26 cellular contexts compared by ENCODE assay signal in genomic region chr6:119323478-119323877, GRCh38. TPM values are rescaled to one million over a fixed set of nuclear protein-coding genes. Genes with fewer than 3 reads are reported as not detected.
DNase-seq lines count a peak whose midpoint lies in the region; ATAC-seq and TF ChIP-seq lines count a peak whose summit lies in the region.
"Had no signal": no experiment of that assay in that cellular context is flagged by ENCODE, and none has a peak within 500 bp of the region (broad histone marks: within the 10 kb centered on the region; RNA-seq: fewer than 3 reads in every experiment).

No MANE protein-coding gene starts in this region.

- no peak for ATAC-seq in T-helper 17 cell
- ATAC-seq in stimulated activated effector memory CD8-positive, alpha-beta T cell treated with anti-CD3 and anti-CD28 coated beads, Interleukin-12 subunit alpha, Interleukin-12 subunit beta, amount 100 ng/mL, for 72 hours: no peak
- no peak for ATAC-seq in GM18858 (IDR thresholded peaks at IDR 0.05; ENCODE audit: unreplicated experiment)
- ATAC-seq: body of pancreas, left colon, Right ventricle myocardium inferior, SK-N-SH treated with all-trans-retinoic acid at 6 μM for 48 hours had no signal

- no peak overlapping the region for H3K27ac ChIP-seq in mammary epithelial cell (ENCODE audit: insufficient read depth, low read depth, low read length)
- H3K27ac ChIP-seq: body of pancreas, heart left ventricle, neutrophil, thyroid gland had no signal

- H3K36me3 ChIP-seq in mammary epithelial cell (ENCODE audit: insufficient read depth, low read length): no peaks in the 10 kb centered on the region
- H3K36me3 ChIP-seq in Caco-2 (ENCODE audit: control insufficient read depth, insufficient read depth, low read length): no peaks in the 10 kb centered on the region; the same call in none of the 2 replicates
- H3K36me3 ChIP-seq: neutrophil had no signal

- H3K27me3 ChIP-seq in mammary epithelial cell (ENCODE audit: insufficient read depth, low read length) (peaks cover 10% of the 10 kb centered on the region), Caco-2 (replicated peaks; ENCODE audit: control insufficient read depth, insufficient read depth, low read length) (no peaks in the 10 kb centered on the region)
- H3K27me3 ChIP-seq: body of pancreas, heart left ventricle, neutrophil, thyroid gland had no signal

- H3K4me1 ChIP-seq in mammary epithelial cell (ENCODE audit: insufficient read depth, low read length): peaks cover 12% of the 10 kb centered on the region
- H3K4me1 ChIP-seq in Caco-2: 0 out of 2 replicates have a peak, but pooled peaks cover 2% of the 10 kb centered on the region
- H3K4me1 ChIP-seq: thyroid gland had no signal

- no peaks in the 10 kb centered on the region for H3K79me2 ChIP-seq in mammary epithelial cell (ENCODE audit: insufficient read depth, low read length)

- BruUV-seq in mammary epithelial cell (replicated peaks; lab: Mats Ljungman, UMichigan) (no TSS peak), MCF 10A (replicated peaks; lab: Mats Ljungman, UMichigan) (no TSS peak), Caco-2 (replicated peaks; lab: Mats Ljungman, UMichigan) (no TSS peak)

- no peaks in the 10 kb centered on the region for H3K9me3 ChIP-seq in mammary epithelial cell (replicated peaks; ENCODE audit: insufficient read depth, low read length)
- H3K9me3 ChIP-seq in T-helper 17 cell (ENCODE audit: control insufficient read depth, low read length, poor library complexity, severe bottlenecking): no peaks in the 10 kb centered on the region
- no peaks in the 10 kb centered on the region for H3K9me3 ChIP-seq in Caco-2
- H3K9me3 ChIP-seq: body of pancreas, heart left ventricle, neutrophil, thyroid gland had no signal

- in situ Hi-C loops in mammary epithelial cell (cut with MboI; ENCODE audit: low sequenced_read_pairs in 2 of 2): no loop called here

- H3K4me1 Mint-ChIP-seq in MCF 10A (ENCODE audit: insufficient read depth, unreplicated experiment) (peaks cover 10% of the 10 kb centered on the region), T-helper 17 cell (peaks cover 21% of the 10 kb centered on the region), Caco-2 (ENCODE audit: low read depth, unreplicated experiment) (peaks cover 15% of the 10 kb centered on the region)
- peaks cover 50% of the 10 kb centered on the region for H3K4me1 Mint-ChIP-seq in stimulated activated effector memory CD8-positive, alpha-beta T cell treated with anti-CD3 and anti-CD28 coated beads, Interleukin-12 subunit alpha, Interleukin-12 subunit beta, amount 100 ng/mL, for 72 hours

- H3K27me3 Mint-ChIP-seq in MCF 10A (ENCODE audit: insufficient read depth, unreplicated experiment) (no peaks in the 10 kb centered on the region), T-helper 17 cell (no peaks in the 10 kb centered on the region), Caco-2 (ENCODE audit: insufficient read depth, unreplicated experiment) (no peaks in the 10 kb centered on the region)
- H3K27me3 Mint-ChIP-seq: CD4-positive, alpha-beta memory T cell; memory B cell; progenitor cell of endocrine pancreas; stimulated activated naive CD8-positive, alpha-beta T cell treated with anti-CD3 and anti-CD28 coated beads, Interleukin-15, amount 100 ng/mL, for 72 hours had no signal

- CTCF ChIA-PET in mammary epithelial cell (lab: Charles Lee; ENCODE audit: low non-redundant PET): no interaction called here
- CTCF ChIA-PET in MCF 10A (lab: Yijun Ruan, JAX): interaction anchor here (0.6 to 3.3 kb wide), 3 partner anchors 10 to 175 kb away, joined by 3 to 18 read pairs (median 3); no protein-coding TSS in a partner anchor
- CTCF ChIA-PET in Caco-2 (lab: Charles Lee): no interaction called here

- peak; percentile 54 for DNase-seq in mammary epithelial cell
- DNase-seq in MCF 10A (ENCODE audit: unreplicated experiment): no peak
- no peak for DNase-seq in T-helper 17 cell
- peak; percentile 58 for DNase-seq in glomerular visceral epithelial cell (ENCODE audit: extremely low spot score)
- DNase-seq in stimulated activated effector memory CD8-positive, alpha-beta T cell treated with anti-CD3 and anti-CD28 coated beads, Interleukin-12 subunit alpha, Interleukin-12 subunit beta, amount 100 ng/mL, for 72 hours (ENCODE audit: low spot score in 2 of 2): no peak
- no peak for DNase-seq in mucosa of gallbladder (ENCODE audit: low spot score)
- no peak for DNase-seq in Caco-2
- DNase-seq: body of pancreas; effector CD4-positive, alpha-beta T cell; EL; H9; heart left ventricle; KBM-7; left colon; NCI-H1436 treated with DMSO at 0.1 percent for 48 hours; NCI-H2107; NCI-H774; thyroid gland had no signal

- H3K9me3 Mint-ChIP-seq in MCF 10A (ENCODE audit: unreplicated experiment): no peaks in the 10 kb centered on the region
- no peaks in the 10 kb centered on the region for H3K9me3 Mint-ChIP-seq in stimulated activated effector memory CD8-positive, alpha-beta T cell treated with anti-CD3 and anti-CD28 coated beads, Interleukin-12 subunit alpha, Interleukin-12 subunit beta, amount 100 ng/mL, for 72 hours
- no peaks in the 10 kb centered on the region for H3K9me3 Mint-ChIP-seq in Caco-2 (ENCODE audit: unreplicated experiment)
- H3K9me3 Mint-ChIP-seq: CD4-positive, alpha-beta memory T cell; H9; memory B cell; stimulated activated naive CD8-positive, alpha-beta T cell treated with anti-CD3 and anti-CD28 coated beads, Interleukin-15, amount 100 ng/mL, for 72 hours had no signal

- H3K9ac ChIP-seq in mammary epithelial cell (ENCODE audit: insufficient read depth, low read length): no peak overlapping the region

- H3K4me2 ChIP-seq in mammary epithelial cell (ENCODE audit: insufficient read depth, low read depth, low read length): no peak overlapping the region

- H2AFZ ChIP-seq in mammary epithelial cell (ENCODE audit: low read depth, low read length): no peak overlapping the region

- H3K4me3 ChIP-seq in mammary epithelial cell (replicated peaks in 1 of 3; ENCODE audit: insufficient read depth in 1 of 3, low read depth in 2 of 3, low read length in 3 of 3): no peak overlapping the region
- no peak overlapping the region for H3K4me3 ChIP-seq in Caco-2 (ENCODE audit: low read depth, low read length)
- H3K4me3 ChIP-seq: body of pancreas, heart left ventricle, thyroid gland had no signal

- H3K27ac Mint-ChIP-seq in MCF 10A (ENCODE audit: low read depth, unreplicated experiment) (no peak overlapping the region), T-helper 17 cell (peak overlapping the region; percentile 82), Caco-2 (ENCODE audit: unreplicated experiment) (no peak overlapping the region)
- H3K27ac Mint-ChIP-seq in stimulated activated effector memory CD8-positive, alpha-beta T cell treated with anti-CD3 and anti-CD28 coated beads, Interleukin-12 subunit alpha, Interleukin-12 subunit beta, amount 100 ng/mL, for 72 hours: peak overlapping the region; percentile 29
- H3K27ac Mint-ChIP-seq: H9; memory B cell; progenitor cell of endocrine pancreas; stimulated activated naive CD8-positive, alpha-beta T cell treated with anti-CD3 and anti-CD28 coated beads, Interleukin-15, amount 100 ng/mL, for 72 hours had no signal

- POLR2A ChIA-PET in MCF 10A (lab: Yijun Ruan, JAX) (no interaction called here), Caco-2 (lab: Charles Lee) (no interaction called here)

- intact Hi-C loops in mammary epithelial cell (cut with micrococcal nuclease): no loop called here
- intact Hi-C loops in MCF 10A (cut with micrococcal nuclease): no loop called here
- intact Hi-C loops in Caco-2 (cut with micrococcal nuclease; ENCODE audit: unreplicated experiment): no loop called here

- H3K4me3 Mint-ChIP-seq in MCF 10A (ENCODE audit: unreplicated experiment) (no peak overlapping the region), T-helper 17 cell (no peak overlapping the region), Caco-2 (ENCODE audit: unreplicated experiment) (no peak overlapping the region)
- peak overlapping the region; percentile 20 for H3K4me3 Mint-ChIP-seq in stimulated activated effector memory CD8-positive, alpha-beta T cell treated with anti-CD3 and anti-CD28 coated beads, Interleukin-12 subunit alpha, Interleukin-12 subunit beta, amount 100 ng/mL, for 72 hours
- H3K4me3 Mint-ChIP-seq: H9, memory B cell had no signal

- TF ChIP-seq CTCF in mammary epithelial cell (conservative IDR thresholded peaks at IDR 0.05 in 1 of 2, IDR thresholded peaks at IDR 0.05 in 1 of 2; ENCODE audit: extremely low read depth in 1 of 2, insufficient read depth in 1 of 2, low read depth in 1 of 2, low read length in 2 of 2) (no peak), MCF 10A (IDR thresholded peaks at IDR 0.05; ENCODE audit: unreplicated experiment) (no peak), Caco-2 (IDR thresholded peaks at IDR 0.05; ENCODE audit: insufficient read depth in 1 of 2, low read depth in 1 of 2, low read length in 1 of 2, severe bottlenecking in 1 of 2, unreplicated experiment in 1 of 2) (no peak)

- 96% methylated on average over 2 of the region's 2 CpGs for WGBS in mammary epithelial cell (ENCODE audit: low coverage, missing lambda C conversion rate)

- no peaks in the 10 kb centered on the region for H4K20me1 ChIP-seq in mammary epithelial cell (ENCODE audit: insufficient read depth, low read length)

- no peaks in the 10 kb centered on the region for H3K36me3 Mint-ChIP-seq in MCF 10A (ENCODE audit: insufficient read depth, unreplicated experiment)
- peaks cover 2% of the 10 kb centered on the region for H3K36me3 Mint-ChIP-seq in T-helper 17 cell (ENCODE audit: low read depth)
- peaks cover 38% of the 10 kb centered on the region for H3K36me3 Mint-ChIP-seq in stimulated activated effector memory CD8-positive, alpha-beta T cell treated with anti-CD3 and anti-CD28 coated beads, Interleukin-12 subunit alpha, Interleukin-12 subunit beta, amount 100 ng/mL, for 72 hours
- H3K36me3 Mint-ChIP-seq in Caco-2 (ENCODE audit: insufficient read depth, unreplicated experiment): peaks cover 10% of the 10 kb centered on the region
- H3K36me3 Mint-ChIP-seq: CD4-positive, alpha-beta memory T cell had no signal

- dilution Hi-C loops in mammary epithelial cell (cut with HindIII; ENCODE audit: low sequenced_read_pairs): no loop called here

RNA-seq across cellular contexts. Expression of gene MAN1A1, which starts 26.1 kb away (rescaled TPM):
- total RNA-seq in mammary epithelial cell: 1 to 10 TPM; 4.0 to 5.3 TPM
- 3.4 TPM for polyA plus RNA-seq in mammary epithelial cell
- 2.6 TPM for polyA minus RNA-seq in mammary epithelial cell
- total RNA-seq in MCF 10A (2022): 1.3 and 1.6 TPM in 2 replicates
- 10 to 100 TPM; 14.2 to 19.6 TPM for total RNA-seq in T-helper 17 cell
- total RNA-seq in mucosa of gallbladder: 87.1 TPM
- 28.7 and 28.9 TPM in 2 replicates for total RNA-seq in Caco-2 (2022)

Comparison
In these comparisons a context has a peak if more than half of its experiments do, and no peak if none do; other contexts are left out.
1. DNase-seq: peak in mammary epithelial cell (single experiment) and glomerular visceral epithelial cell (single experiment); none in MCF 10A (single experiment), T-helper 17 cell (0 of 3), stimulated activated effector memory CD8-positive, alpha-beta T cell treated with anti-CD3 and anti-CD28 coated beads, Interleukin-12 subunit alpha, Interleukin-12 subunit beta, amount 100 ng/mL, for 72 hours (0 of 2), mucosa of gallbladder (single experiment) and Caco-2 (0 of 2).
2. H3K27ac Mint-ChIP-seq: peak in T-helper 17 cell (single experiment) and stimulated activated effector memory CD8-positive, alpha-beta T cell treated with anti-CD3 and anti-CD28 coated beads, Interleukin-12 subunit alpha, Interleukin-12 subunit beta, amount 100 ng/mL, for 72 hours (single experiment); none in MCF 10A (single experiment) and Caco-2 (single experiment).